Comparison of ENCODE assay signal across 1 cellular context in genomic region chr14:77097689-77098469, GRCh38.
TF ChIP-seq lines count a peak whose summit lies in the region.

TSS of gene CIPC (plus strand) at chr14:77098258. CDS start at chr14:77105709, 7,451 bp downstream.

TF ChIP-seq in HepG2, 621 proteins besides CTCF, POLR2A, EP300 and RAD21 (continued from another document and continues in another):
- TF ChIP-seq ZNF407 (CRISPR knock-in tag; IDR thresholded peaks at IDR 0.05; ENCODE audit: not compliant biosample characterization) (peak; percentile 14), SPEN (CRISPR knock-in tag; IDR thresholded peaks at IDR 0.05; ENCODE audit: low read depth) (peak; percentile 92), ZNF670 (CRISPR knock-in tag; IDR thresholded peaks at IDR 0.05; ENCODE audit: borderline replicate concordance) (peak; percentile 92; the same call in 1 of the 2 replicates), SNAPC5 (CRISPR knock-in tag; IDR thresholded peaks at IDR 0.05; ENCODE audit: borderline replicate concordance) (no peak), HNRNPLL (IDR thresholded peaks at IDR 0.05; ENCODE audit: low read depth, low read length, poor library complexity, severe bottlenecking) (peak; percentile 93), ZNF704 (CRISPR knock-in tag; IDR thresholded peaks at IDR 0.05; ENCODE audit: borderline replicate concordance) (peak; percentile 71), ZNF891 (CRISPR knock-in tag; IDR thresholded peaks at IDR 0.05) (peak; percentile 64; the same call in 1 of the 2 replicates), ADNP (CRISPR knock-in tag; IDR thresholded peaks at IDR 0.05) (no peak), ATF3 (CRISPR knock-in tag; IDR thresholded peaks at IDR 0.05) (no peak), PLRG1 (conservative IDR thresholded peaks at IDR 0.05) (no peak), ZNF333 (CRISPR knock-in tag; IDR thresholded peaks at IDR 0.05; ENCODE audit: borderline replicate concordance) (no peak), ZNF746 (CRISPR knock-in tag; IDR thresholded peaks at IDR 0.05) (peak; percentile 82), ZXDC (CRISPR knock-in tag; IDR thresholded peaks at IDR 0.05) (0 out of 2 replicates have a peak, but pooled peaks have one; percentile 75), ZNF761 (CRISPR knock-in tag; conservative IDR thresholded peaks at IDR 0.05) (peak; percentile 89; the same call in 1 of the 2 replicates), ATM (IDR thresholded peaks at IDR 0.05; ENCODE audit: borderline replicate concordance) (no peak), SRSF1 (optimal IDR thresholded peaks at IDR 0.05; ENCODE audit: low read depth, low read length) (no peak), ZNF562 (CRISPR knock-in tag; IDR thresholded peaks at IDR 0.05; ENCODE audit: borderline replicate concordance) (no peak), HMGXB3 (CRISPR knock-in tag; IDR thresholded peaks at IDR 0.05; ENCODE audit: borderline replicate concordance) (peak; percentile 78; the same call in 1 of the 2 replicates), PRDM4 (CRISPR knock-in tag; IDR thresholded peaks at IDR 0.05; ENCODE audit: borderline replicate concordance) (no peak), ZNF570 (CRISPR knock-in tag; IDR thresholded peaks at IDR 0.05; ENCODE audit: borderline replicate concordance) (no peak), HOXA9 (CRISPR knock-in tag; IDR thresholded peaks at IDR 0.05; ENCODE audit: borderline replicate concordance) (peak; percentile 39; the same call in 1 of the 2 replicates), CREB3 (CRISPR knock-in tag; IDR thresholded peaks at IDR 0.05) (no peak), NPAS2 (CRISPR knock-in tag; IDR thresholded peaks at IDR 0.05; ENCODE audit: borderline replicate concordance) (no peak), HOXA5 (CRISPR knock-in tag; IDR thresholded peaks at IDR 0.05) (no peak), FOXC1 (CRISPR knock-in tag; IDR thresholded peaks at IDR 0.05; ENCODE audit: borderline replicate concordance) (no peak; the same call in 1 of the 2 replicates), ZNF503 (CRISPR knock-in tag; IDR thresholded peaks at IDR 0.05) (no peak; the same call in 1 of the 2 replicates), ZNF576 (CRISPR knock-in tag; IDR thresholded peaks at IDR 0.05) (no peak), ZNF274 (CRISPR knock-in tag; IDR thresholded peaks at IDR 0.05) (no peak; the same call in 1 of the 2 replicates), NFYB (CRISPR knock-in tag; IDR thresholded peaks at IDR 0.05) (no peak)
